In genomic region chr6:38925110-38925509, GRCh38 we compare ENCODE assay signal across 9 cellular contexts.
"Had no signal": no experiment of that assay in that cellular context is flagged by ENCODE, and none has a peak within 500 bp of the region (broad histone marks: within the 10 kb centered on the region; RNA-seq: fewer than 3 reads in every experiment).

No MANE protein-coding gene starts in this region.

- DNase-seq: GM23248, GOT3, H7, H9, HCEC 1CT, HFFc6 had no signal

- H3K4me3 Mint-ChIP-seq: GM23338, H9, HFFc6 had no signal

- ATAC-seq: GM23338, HCT116 had no signal

- H3K27ac Mint-ChIP-seq: H9, HFFc6 had no signal

- H3K9me3 ChIP-seq: HAP-1 had no signal

- H3K36me3 ChIP-seq: HAP-1 had no signal

- H3K9ac ChIP-seq: GM23248 had no signal

- H3K9me3 Mint-ChIP-seq: GM23338, H9, HFFc6 had no signal

- H3K4me3 ChIP-seq: GM23248, GM23338, HAP-1 had no signal

- H3K27ac ChIP-seq: GM23248 had no signal
